Comparison of ENCODE assay signal across 11 cellular contexts in genomic region chr4:98557497-98557896, GRCh38.
DNase-seq lines count a peak whose midpoint lies in the region; ATAC-seq and TF ChIP-seq lines count a peak whose summit lies in the region.
"Had no signal": no experiment of that assay in that cellular context is flagged by ENCODE, and none has a peak within 500 bp of the region (broad histone marks: within the 10 kb centered on the region; RNA-seq: fewer than 3 reads in every experiment).

No MANE protein-coding gene starts in this region.

- H3K79me2 ChIP-seq in PC-3 (ENCODE audit: low read length) (peaks cover 82% of the 10 kb centered on the region), osteoblast (ENCODE audit: insufficient read depth, low read length) (peaks cover 82% of the 10 kb centered on the region)

- no peaks in the 10 kb centered on the region for H3K9me2 ChIP-seq in PC-3 (replicated peaks; ENCODE audit: low read length)

- no peaks in the 10 kb centered on the region for H3F3A ChIP-seq in PC-3 (ENCODE audit: low read length, unreplicated experiment)

- peak overlapping the region; percentile 24; the same call in 1 of the 2 replicates for H3K4me2 ChIP-seq in PC-3 (ENCODE audit: low read length)
- peak overlapping the region; percentile 21 for H3K4me2 ChIP-seq in osteoblast (ENCODE audit: insufficient read depth, low read length)

- H3K27ac ChIP-seq in PC-3 (ENCODE audit: low read length) = peak overlapping the region; percentile 78
- H3K27ac ChIP-seq in epithelial cell of prostate = peak overlapping the region; percentile 29
- H3K27ac ChIP-seq in osteoblast (ENCODE audit: low read depth, low read length) = peak overlapping the region; percentile 10

- DNase-seq in H4 (ENCODE audit: low spot score) (peak; percentile 35), PC-3 (peak; percentile 60), epithelial cell of prostate (ENCODE audit: low read depth, low spot score) (no peak), osteoblast (ENCODE audit: insufficient read length, low spot score, missing footprints) (peak; percentile 46), NOMO-1 treated with DMSO at 0.1 percent for 48 hours (lab: John Stamatoyannopoulos, UW; ENCODE audit: unreplicated experiment) (no peak), G401 (ENCODE audit: low spot score) (no peak)
- no peak for DNase-seq in stimulated activated naive CD4-positive, alpha-beta T cell treated with Interleukin-2 at 50 U/mL for 16 hours (lab: John Stamatoyannopoulos, UW)
- DNase-seq: activated CD4-positive, alpha-beta T cell treated with anti-CD3 and anti-CD28 coated beads for 4 hours; SIG-M5 had no signal

- H3K27me3 ChIP-seq in PC-3 (ENCODE audit: low read length) = no peaks in the 10 kb centered on the region
- no peaks in the 10 kb centered on the region for H3K27me3 ChIP-seq in osteoblast (ENCODE audit: insufficient read depth, low read length)
- H3K27me3 ChIP-seq: neural progenitor cell had no signal

- H4K20me1 ChIP-seq in PC-3 (ENCODE audit: low read length) = no peaks in the 10 kb centered on the region
- H4K20me1 ChIP-seq in osteoblast (ENCODE audit: insufficient read depth, low read length) = no peaks in the 10 kb centered on the region

- peak overlapping the region; percentile 47 for H3K9ac ChIP-seq in PC-3 (ENCODE audit: low read length)
- H3K9ac ChIP-seq: neural progenitor cell had no signal

- CTCF ChIA-PET in PC-3 (lab: Charles Lee) = no interaction called here

- H3K36me3 ChIP-seq in PC-3 (ENCODE audit: low read depth, low read length) (no peaks in the 10 kb centered on the region), osteoblast (ENCODE audit: insufficient read depth, low read length) (no peaks in the 10 kb centered on the region)
- H3K36me3 ChIP-seq: neural progenitor cell had no signal

- POLR2A ChIA-PET in PC-3 (lab: Charles Lee; ENCODE audit: unreplicated experiment) = no interaction called here

- no peak overlapping the region for H3K4me3 ChIP-seq in PC-3 (ENCODE audit: low read length)
- no peak overlapping the region for H3K4me3 ChIP-seq in osteoblast (ENCODE audit: insufficient read depth, low read length)
- H3K4me3 ChIP-seq: neural progenitor cell had no signal

- in situ Hi-C loops in G401 (cut with HindIII; ENCODE audit: low sequenced_read_pairs) = no loop called here

- H3K4me1 ChIP-seq in PC-3 (ENCODE audit: insufficient read depth, low read length) (peaks cover 26% of the 10 kb centered on the region), osteoblast (ENCODE audit: insufficient read depth, low read length) (peaks cover 20% of the 10 kb centered on the region)

- BruUV-seq in PC-3 (replicated peaks; lab: Mats Ljungman, UMichigan) = no TSS peak

- peak; percentile 33 for ATAC-seq in PC-3
- no peak for ATAC-seq in HG03135 (IDR thresholded peaks at IDR 0.05; ENCODE audit: unreplicated experiment)

- H3K9me3 ChIP-seq in PC-3 (ENCODE audit: low read length) (no peaks in the 10 kb centered on the region), osteoblast (ENCODE audit: low read depth, low read length) (no peaks in the 10 kb centered on the region)

- TF ChIP-seq CTCF in PC-3 (conservative IDR thresholded peaks at IDR 0.05; ENCODE audit: low read depth, low read length) = no peak
- no peak for TF ChIP-seq CTCF in osteoblast (IDR thresholded peaks at IDR 0.05; ENCODE audit: extremely low read depth, low read depth, low read length)

- H2AFZ ChIP-seq in PC-3 (ENCODE audit: low read length) (no peak overlapping the region), osteoblast (ENCODE audit: low read length) (no peak overlapping the region)
- H2AFZ ChIP-seq: neural progenitor cell had no signal

- intact Hi-C loops in PC-3 (cut with micrococcal nuclease) = loop anchor here (5.0 kb wide), 1 partner anchor 35 kb away; no protein-coding TSS in a partner anchor

Comparison
In these comparisons a context has a peak if more than half of its experiments do, and no peak if none do; other contexts are left out.
1. DNase-seq: peak in H4 (single experiment), PC-3 (single experiment) and osteoblast (single experiment); none in epithelial cell of prostate (single experiment), NOMO-1 treated with DMSO at 0.1 percent for 48 hours (single experiment), G401 (single experiment) and stimulated activated naive CD4-positive, alpha-beta T cell treated with Interleukin-2 at 50 U/mL for 16 hours (single experiment).
2. H3K27ac ChIP-seq: peak in every context shown above with its lines; median percentile 78 in PC-3; 29 in epithelial cell of prostate; 10 in osteoblast.